Comparison of ENCODE assay signal across 9 cellular contexts in the genomic region with DNA sequence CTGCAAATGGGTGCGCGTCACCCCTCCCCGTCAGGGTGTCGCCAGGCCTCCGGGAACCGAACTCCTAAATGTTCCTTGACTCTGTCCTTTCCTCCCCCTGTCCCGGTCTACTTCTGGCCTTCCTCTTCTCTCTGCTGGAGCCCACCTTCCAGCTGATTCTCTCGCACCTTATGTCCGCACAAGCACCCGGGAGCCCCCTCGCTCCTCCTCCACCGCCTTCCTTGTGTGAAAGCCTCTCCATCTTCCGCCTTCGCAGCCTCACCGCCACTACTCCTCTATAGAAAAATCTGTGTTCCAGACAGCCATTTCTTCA. TPM values are rescaled to one million over a fixed set of nuclear protein-coding genes. Genes with fewer than 3 reads are reported as not detected.
DNase-seq lines count a peak whose midpoint lies in the region; ATAC-seq, FAIRE-seq and TF ChIP-seq lines count a peak whose summit lies in the region.
"Had no signal": no experiment of that assay in that cellular context is flagged by ENCODE, and none has a peak within 500 bp of the region (broad histone marks: within the 10 kb centered on the region; RNA-seq: fewer than 3 reads in every experiment).

No MANE protein-coding gene starts in this region.

- no peaks in the 10 kb centered on the region for H3K36me3 Mint-ChIP-seq in activated CD4-positive, alpha-beta T cell treated with anti-CD3 and anti-CD28 coated beads, Interleukin-2, amount 10 ng/mL, durations not matched to agents 7 days and 5 days (ENCODE audit: low read depth)

- H3K27ac Mint-ChIP-seq in activated CD4-positive, alpha-beta T cell treated with anti-CD3 and anti-CD28 coated beads, Interleukin-2, amount 10 ng/mL, durations not matched to agents 7 days and 5 days, result peak overlapping the region; percentile 26

- TF ChIP-seq POLR2A in GM12891 (IDR thresholded peaks at IDR 0.05; ENCODE audit: low read depth, low read length), result no peak

- POLR2A ChIA-PET in activated CD4-positive, alpha-beta T cell treated with anti-CD3 and anti-CD28 coated beads, Interleukin-2, amount 10 ng/mL, durations not matched to agents 7 days and 5 days (lab: Charles Lee), result no interaction called here

- H3K4me1 Mint-ChIP-seq in activated CD4-positive, alpha-beta T cell treated with anti-CD3 and anti-CD28 coated beads, Interleukin-2, amount 10 ng/mL, durations not matched to agents 7 days and 5 days, result peaks cover 17% of the 10 kb centered on the region

- H3K36me3 ChIP-seq in liver (ENCODE audit: control insufficient read depth in 4 of 4, insufficient read depth in 3 of 4, low read depth in 1 of 4, low read length in 3 of 4), result no peaks in the 10 kb centered on the region
- no peaks in the 10 kb centered on the region for H3K36me3 ChIP-seq in thoracic aorta

- DNase-seq in activated CD4-positive, alpha-beta T cell treated with anti-CD3 and anti-CD28 coated beads, Interleukin-2, amount 10 ng/mL, durations not matched to agents 7 days and 5 days, result no peak
- no peak for DNase-seq in activated CD4-positive, alpha-beta T cell treated with anti-CD3 and anti-CD28 coated beads for 1 hour
- DNase-seq in astrocyte of the cerebellum (ENCODE audit: low read depth) (no peak), thoracic aorta (ENCODE audit: low spot score) (no peak), GM12891 (ENCODE audit: insufficient read length, low spot score) (no peak), SIG-M5 (lab: John Stamatoyannopoulos, UW) (no peak)

- no peak overlapping the region for H3K27ac ChIP-seq in liver (ENCODE audit: low read depth in 1 of 2, low read length in 2 of 2)
- peak overlapping the region; percentile 30 to 51 for H3K27ac ChIP-seq in thoracic aorta

- no peaks in the 10 kb centered on the region for H3K9me3 ChIP-seq in liver (ENCODE audit: control insufficient read depth in 4 of 4, low read length in 3 of 4)
- no peaks in the 10 kb centered on the region for H3K9me3 ChIP-seq in thoracic aorta

- TF ChIP-seq CTCF in astrocyte of the cerebellum (IDR thresholded peaks at IDR 0.05; ENCODE audit: low read depth, low read length, missing control alignments) (no peak), liver (IDR thresholded peaks at IDR 0.05; ENCODE audit: low read depth, low read length, missing input control) (no peak), thoracic aorta (IDR thresholded peaks at IDR 0.05) (no peak)

- H3K4me3 Mint-ChIP-seq in activated CD4-positive, alpha-beta T cell treated with anti-CD3 and anti-CD28 coated beads, Interleukin-2, amount 10 ng/mL, durations not matched to agents 7 days and 5 days, result peak overlapping the region; percentile 76

- H3K9ac ChIP-seq in liver (ENCODE audit: low read depth in 1 of 2, low read length in 2 of 2), result no peak overlapping the region

- CTCF ChIA-PET in activated CD4-positive, alpha-beta T cell treated with anti-CD3 and anti-CD28 coated beads, Interleukin-2, amount 10 ng/mL, durations not matched to agents 7 days and 5 days (lab: Charles Lee), result interaction anchor here (0.6 to 1.5 kb wide), 3 partner anchors 51 to 486 kb away, joined by 3 to 4 read pairs (median 3); partner anchors contain the start of gene RAB10

- no peaks in the 10 kb centered on the region for H3K27me3 Mint-ChIP-seq in activated CD4-positive, alpha-beta T cell treated with anti-CD3 and anti-CD28 coated beads, Interleukin-2, amount 10 ng/mL, durations not matched to agents 7 days and 5 days

- FAIRE-seq in GM12891 (lab: Jason Lieb, UNC), result no peak
- FAIRE-seq: TTC549 had no signal

- WGBS in liver, result 66% methylated on average over 15 of the region's 15 CpGs

- TF ChIP-seq RAD21 in liver (IDR thresholded peaks at IDR 0.05), result no peak

- H3K4me3 ChIP-seq in astrocyte of the cerebellum (ENCODE audit: low read depth, low read length) (peak overlapping the region; percentile 74), liver (ENCODE audit: low read depth in 1 of 3, low read length in 3 of 3) (peak overlapping the region in 2 of 3 donors; percentile 64 to 76), thoracic aorta (peak overlapping the region; percentile 97)

- no peaks in the 10 kb centered on the region for H3K27me3 ChIP-seq in liver (ENCODE audit: control insufficient read depth in 4 of 4, insufficient read depth in 4 of 4, low read length in 3 of 4)
- H3K27me3 ChIP-seq in thoracic aorta (replicated peaks; ENCODE audit: insufficient read depth), result no peaks in the 10 kb centered on the region

- in situ Hi-C loops in astrocyte of the cerebellum (cut with HindIII; ENCODE audit: low sequenced_read_pairs), result no loop called here

- H3K9me3 Mint-ChIP-seq in activated CD4-positive, alpha-beta T cell treated with anti-CD3 and anti-CD28 coated beads, Interleukin-2, amount 10 ng/mL, durations not matched to agents 7 days and 5 days, result no peaks in the 10 kb centered on the region

- H3K4me1 ChIP-seq in liver (ENCODE audit: control insufficient read depth in 4 of 4, insufficient read depth in 4 of 4, low read length in 3 of 4) (peaks cover 2 to 11% (median 6%) of the 10 kb centered on the region in 4 donors), thoracic aorta (ENCODE audit: control insufficient read depth in 1 of 2, low read depth in 2 of 2) (peaks cover 15 to 40% of the 10 kb centered on the region in 2 donors)

- ATAC-seq in thoracic aorta (ENCODE audit: insufficient number of reproducible peaks, low FRiP score, low read depth) (no peak), HG03039 (IDR thresholded peaks at IDR 0.05; ENCODE audit: unreplicated experiment) (no peak)

TF ChIP-seq in liver, 16 proteins besides CTCF, POLR2A, EP300 and RAD21 (continues in another document):
- TF ChIP-seq, protein P1, sequence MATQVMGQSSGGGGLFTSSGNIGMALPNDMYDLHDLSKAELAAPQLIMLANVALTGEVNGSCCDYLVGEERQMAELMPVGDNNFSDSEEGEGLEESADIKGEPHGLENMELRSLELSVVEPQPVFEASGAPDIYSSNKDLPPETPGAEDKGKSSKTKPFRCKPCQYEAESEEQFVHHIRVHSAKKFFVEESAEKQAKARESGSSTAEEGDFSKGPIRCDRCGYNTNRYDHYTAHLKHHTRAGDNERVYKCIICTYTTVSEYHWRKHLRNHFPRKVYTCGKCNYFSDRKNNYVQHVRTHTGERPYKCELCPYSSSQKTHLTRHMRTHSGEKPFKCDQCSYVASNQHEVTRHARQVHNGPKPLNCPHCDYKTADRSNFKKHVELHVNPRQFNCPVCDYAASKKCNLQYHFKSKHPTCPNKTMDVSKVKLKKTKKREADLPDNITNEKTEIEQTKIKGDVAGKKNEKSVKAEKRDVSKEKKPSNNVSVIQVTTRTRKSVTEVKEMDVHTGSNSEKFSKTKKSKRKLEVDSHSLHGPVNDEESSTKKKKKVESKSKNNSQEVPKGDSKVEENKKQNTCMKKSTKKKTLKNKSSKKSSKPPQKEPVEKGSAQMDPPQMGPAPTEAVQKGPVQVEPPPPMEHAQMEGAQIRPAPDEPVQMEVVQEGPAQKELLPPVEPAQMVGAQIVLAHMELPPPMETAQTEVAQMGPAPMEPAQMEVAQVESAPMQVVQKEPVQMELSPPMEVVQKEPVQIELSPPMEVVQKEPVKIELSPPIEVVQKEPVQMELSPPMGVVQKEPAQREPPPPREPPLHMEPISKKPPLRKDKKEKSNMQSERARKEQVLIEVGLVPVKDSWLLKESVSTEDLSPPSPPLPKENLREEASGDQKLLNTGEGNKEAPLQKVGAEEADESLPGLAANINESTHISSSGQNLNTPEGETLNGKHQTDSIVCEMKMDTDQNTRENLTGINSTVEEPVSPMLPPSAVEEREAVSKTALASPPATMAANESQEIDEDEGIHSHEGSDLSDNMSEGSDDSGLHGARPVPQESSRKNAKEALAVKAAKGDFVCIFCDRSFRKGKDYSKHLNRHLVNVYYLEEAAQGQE (IDR thresholded peaks at IDR 0.05), result no peak
- TF ChIP-seq RXRA (IDR thresholded peaks at IDR 0.05), result no peak
- no peak for TF ChIP-seq FOXA2 (IDR thresholded peaks at IDR 0.05)

TF ChIP-seq in GM12891, 5 proteins besides CTCF, POLR2A, EP300 and RAD21:
- TF ChIP-seq POU2F2 (IDR thresholded peaks at IDR 0.05; ENCODE audit: low read depth, low read length), result no peak
- TF ChIP-seq POLR2AphosphoS5 (IDR thresholded peaks at IDR 0.05; ENCODE audit: low read depth, low read length), result no peak
- no peak for TF ChIP-seq TAF1 (IDR thresholded peaks at IDR 0.05; ENCODE audit: low read depth, low read length)
- TF ChIP-seq PAX5 (IDR thresholded peaks at IDR 0.05; ENCODE audit: insufficient read depth, low read length, severe bottlenecking), result no peak
- TF ChIP-seq SPI1 (IDR thresholded peaks at IDR 0.05; ENCODE audit: low read depth, low read length), result no peak

RNA-seq across cellular contexts. Expression of gene KIF3C, which starts 0.6 kb away (rescaled TPM):
- total RNA-seq in activated CD4-positive, alpha-beta T cell treated with anti-CD3 and anti-CD28 coated beads, Interleukin-2, amount 10 ng/mL, durations not matched to agents 7 days and 5 days, result 1 to 10 TPM; 7.0 to 7.5 TPM
- total RNA-seq in liver, result under 1 TPM; 0.67 to 0.93 TPM
- under 1 TPM; 0.26 to 0.68 TPM for polyA plus RNA-seq in liver
- total RNA-seq in thoracic aorta, result 10 to 100 TPM in 1 of 2 donors, 1 to 10 TPM in 1; 8.7 to 18.8 TPM
- 0.24 TPM for polyA plus RNA-seq in GM12891 (2012; ENCODE audit: low read depth, missing spikeins)

RNA-seq across cellular contexts. Expression of gene RAB10, which starts 51.0 kb away (rescaled TPM):
- total RNA-seq in activated CD4-positive, alpha-beta T cell treated with anti-CD3 and anti-CD28 coated beads, Interleukin-2, amount 10 ng/mL, durations not matched to agents 7 days and 5 days, result 100 to 1,000 TPM; 107 to 123 TPM
- total RNA-seq in liver, result 10 to 100 TPM; 51.5 to 52.2 TPM
- 10 to 100 TPM; 26.6 to 31.7 TPM for polyA plus RNA-seq in liver
- 10 to 100 TPM; 73.9 to 80.8 TPM for total RNA-seq in thoracic aorta
- polyA plus RNA-seq in GM12891 (2012; ENCODE audit: low read depth, missing spikeins), result 38.2 TPM

Comparison
In these comparisons a context has a peak if more than half of its experiments do, and no peak if none do; other contexts are left out.
1. H3K27ac ChIP-seq: peak in thoracic aorta (2 of 2); none in liver (0 of 2).
2. RNA of gene KIF3C, which starts 0.6 kb away (total RNA-seq): 8.7 to 18.8 TPM in thoracic aorta and 7.0 to 7.5 TPM in activated CD4-positive, alpha-beta T cell treated with anti-CD3 and anti-CD28 coated beads, Interleukin-2, amount 10 ng/mL, durations not matched to agents 7 days and 5 days; 0.67 to 0.93 TPM in liver; every median in the first group is over 4 times any median in the second.
3. Peak in every context shown above with its lines, with median percentiles within 50 percentile points of each other: H3K4me3 ChIP-seq.